32 cellular contexts compared by ENCODE assay signal in the genomic region with DNA sequence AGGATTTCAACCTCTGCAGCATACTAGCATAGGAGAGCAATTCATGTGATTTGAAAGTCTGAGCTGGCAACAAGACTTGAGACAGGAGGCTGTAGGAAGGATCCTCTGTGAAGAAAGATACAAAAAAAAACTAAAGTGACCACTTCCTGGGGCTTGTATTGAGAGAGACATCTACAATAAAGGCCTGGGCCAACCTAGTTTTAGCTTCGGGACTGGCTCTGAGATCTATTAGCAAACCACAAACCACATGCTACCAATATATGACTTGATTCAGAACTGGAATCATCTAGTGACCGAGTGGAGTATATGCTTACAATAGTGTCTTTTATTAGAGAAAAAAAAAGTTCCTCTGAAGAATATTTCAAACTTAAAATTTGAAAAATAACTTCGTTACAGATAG.
"Had no signal": no experiment of that assay in that cellular context is flagged by ENCODE, and none has a peak within 500 bp of the region (broad histone marks: within the 10 kb centered on the region; RNA-seq: fewer than 3 reads in every experiment).

No MANE protein-coding gene starts in this region.

- DNase-seq: activated B cell treated with CpG ODN at 0.5 μM for 24 hours; activated CD4-positive, alpha-beta T cell treated with anti-CD3 and anti-CD28 coated beads for 48 hours; activated CD4-positive, alpha-beta T cell treated with anti-CD3 and anti-CD28 coated beads, Interleukin-2, amount 50 U/mL, for 1 hour; activated CD4-positive, alpha-beta T cell treated with anti-CD3 and anti-CD28 coated beads, Interleukin-2, amount 50 U/mL, for 48 hours; activated CD8-positive, alpha-beta memory T cell treated with anti-CD3 and anti-CD28 coated beads for 24 hours; activated CD8-positive, alpha-beta T cell treated with anti-CD3 and anti-CD28 coated beads for 36 hours; activated effector memory CD4-positive, alpha-beta T cell treated with Interleukin-2 at 50 U/mL for 16 hours; activated gamma-delta T cell treated with Interleukin-2 at 50 U/mL for 16 hours; activated naive CD4-positive, alpha-beta T cell treated with anti-CD3 and anti-CD28 coated beads, Interleukin-2, amount 50 U/mL, for 16 hours; activated naive CD4-positive, alpha-beta T cell treated with Interleukin-2 at 50 U/mL for 16 hours; activated naive CD8-positive, alpha-beta T cell treated with anti-CD3 and anti-CD28 coated beads for 36 hours; activated naive CD8-positive, alpha-beta T cell treated with anti-CD3 and anti-CD28 coated beads, Interleukin-2, amount 50 U/mL, for 24 hours; activated T-cell treated with anti-CD3 and anti-CD28 coated beads, Interleukin-2, amount 50 U/mL, for 4 hours; adrenal gland; amygdala; aorta; body of pancreas; caudate nucleus; cortex of kidney; dermis blood vessel endothelial cell; effector CD4-positive, alpha-beta T cell; effector memory CD8-positive, alpha-beta T cell; erythroblast; foreskin keratinocyte; heart right ventricle; T-helper 2 cell; WERI-Rb-1 had no signal

- H3K27ac ChIP-seq: adrenal gland, body of pancreas, esophagus muscularis mucosa, foreskin keratinocyte, gastroesophageal sphincter, heart right ventricle, hepatocyte, WERI-Rb-1 had no signal

- ATAC-seq: activated CD4-positive, CD25-positive, alpha-beta regulatory T cell treated with anti-CD3 and anti-CD28 coated beads, Interleukin-2, amount 50 U/mL, for 24 hours; activated CD8-positive, alpha-beta T cell treated with anti-CD3 and anti-CD28 coated beads for 36 hours; activated naive CD8-positive, alpha-beta T cell treated with anti-CD3 and anti-CD28 coated beads, Interleukin-2, amount 50 U/mL, for 24 hours; activated T-cell treated with anti-CD3 and anti-CD28 coated beads, Interleukin-2, amount 50 U/mL, for 4 hours; activated T-helper 17 cell treated with anti-CD3 and anti-CD28 coated beads, Interleukin-2, amount 50 U/mL, for 72 hours; body of pancreas; effector memory CD8-positive, alpha-beta T cell; foreskin keratinocyte; gastroesophageal sphincter; heart right ventricle had no signal

- H3K4me3 ChIP-seq: adrenal gland, body of pancreas, esophagus muscularis mucosa, gastroesophageal sphincter, heart right ventricle, hepatocyte had no signal

- H3K27me3 ChIP-seq: adrenal gland, body of pancreas, esophagus muscularis mucosa, foreskin keratinocyte, gastroesophageal sphincter, heart right ventricle, hepatocyte had no signal

- H3K9me3 ChIP-seq: adrenal gland, body of pancreas, esophagus muscularis mucosa, gastroesophageal sphincter had no signal

- H3K4me1 ChIP-seq: adrenal gland, body of pancreas, esophagus muscularis mucosa, foreskin keratinocyte, gastroesophageal sphincter, heart right ventricle had no signal

- H3K36me3 ChIP-seq: adrenal gland, esophagus muscularis mucosa, gastroesophageal sphincter, heart right ventricle, WERI-Rb-1 had no signal
